Comparison of ENCODE assay signal across 23 cellular contexts in the genomic region with DNA sequence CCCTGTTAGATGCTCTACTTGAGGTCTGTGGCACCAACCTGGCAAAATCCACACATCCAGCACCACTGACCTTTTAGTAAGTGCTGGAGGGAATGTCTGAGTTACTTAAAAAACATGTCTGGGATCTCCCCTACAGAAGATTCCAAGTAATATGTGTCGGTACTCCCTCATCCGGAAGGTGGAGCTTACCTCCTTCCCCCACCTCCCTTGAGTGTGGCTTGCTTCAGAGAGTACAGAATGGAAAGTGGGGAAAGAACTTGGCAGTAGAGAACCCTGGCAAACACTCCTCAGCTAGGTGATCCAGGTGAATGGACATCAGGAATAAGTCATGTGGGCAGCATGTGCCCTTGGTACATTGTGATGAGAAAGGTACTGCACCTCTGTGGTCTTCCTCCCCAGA.
"Had no signal": no experiment of that assay in that cellular context is flagged by ENCODE, and none has a peak within 500 bp of the region (broad histone marks: within the 10 kb centered on the region; RNA-seq: fewer than 3 reads in every experiment).

No MANE protein-coding gene starts in this region.

- H3K9me3 Mint-ChIP-seq: activated naive CD4-positive, alpha-beta T cell treated with anti-CD3 and anti-CD28 coated beads, Interleukin-2, amount 50 U/mL, for 72 hours; activated T-cell treated with anti-CD3 and anti-CD28 coated beads, Interleukin-2, amount 50 U/mL, for 24 hours; activated T-helper 17 cell treated with anti-CD3 and anti-CD28 coated beads, Interleukin-2, amount 50 U/mL, for 72 hours; naive thymus-derived CD4-positive, alpha-beta T cell; T-helper 1 cell treated with Interleukin-12 subunit alpha and Interleukin-12 subunit beta and Interleukin-4 antibody, amounts not matched to agents 30 μg/mL and 1 μg/mL, for 36 hours; WTC11 had no signal

- H3K4me1 Mint-ChIP-seq: activated T-helper 17 cell treated with anti-CD3 and anti-CD28 coated beads, Interleukin-2, amount 50 U/mL, for 72 hours; naive thymus-derived CD4-positive, alpha-beta T cell had no signal

- DNase-seq: activated CD8-positive, alpha-beta memory T cell treated with anti-CD3 and anti-CD28 coated beads for 24 hours; activated CD8-positive, alpha-beta memory T cell treated with anti-CD3 and anti-CD28 coated beads, Interleukin-2, amount 50 U/mL, for 4 hours; activated T-cell treated with anti-CD3 and anti-CD28 coated beads, Interleukin-2, amount 50 U/mL, for 24 hours; cortex of kidney; heart left ventricle; left cardiac atrium; naive thymus-derived CD4-positive, alpha-beta T cell; retina; sigmoid colon; stimulated activated CD4-positive, alpha-beta T cell treated with anti-CD3 and anti-CD28 coated beads, Interleukin-2, amount 100 ng/mL, for 48 hours; stimulated activated CD8-positive, alpha-beta memory T cell treated with anti-CD3 and anti-CD28 coated beads, Interleukin-4, amount 100 ng/mL, for 48 hours; stimulated activated naive CD4-positive, alpha-beta T cell treated with Interleukin-2 at 50 U/mL for 16 hours; T1000; uterus had no signal

- H3K36me3 Mint-ChIP-seq: activated naive CD4-positive, alpha-beta T cell treated with anti-CD3 and anti-CD28 coated beads, Interleukin-2, amount 50 U/mL, for 72 hours; naive thymus-derived CD4-positive, alpha-beta T cell; WTC11 had no signal

- H3K4me3 Mint-ChIP-seq: activated T-cell treated with anti-CD3 and anti-CD28 coated beads, Interleukin-2, amount 50 U/mL, for 24 hours; activated T-helper 17 cell treated with anti-CD3 and anti-CD28 coated beads, Interleukin-2, amount 50 U/mL, for 72 hours; naive thymus-derived CD4-positive, alpha-beta T cell; T-helper 1 cell treated with Interleukin-12 subunit alpha and Interleukin-12 subunit beta and Interleukin-4 antibody, amounts not matched to agents 30 μg/mL and 1 μg/mL, for 36 hours; WTC11 had no signal

- H3K4me2 ChIP-seq: smooth muscle cell had no signal

- H3K4me1 ChIP-seq: sigmoid colon, uterus had no signal

- ATAC-seq: activated naive CD4-positive, alpha-beta T cell treated with anti-CD3 and anti-CD28 coated beads, Interleukin-2, amount 50 U/mL, for 72 hours; activated T-helper 17 cell treated with anti-CD3 and anti-CD28 coated beads, Interleukin-2, amount 50 U/mL, for 72 hours; heart left ventricle; naive thymus-derived CD4-positive, alpha-beta T cell; WTC11 had no signal

- H3K27ac Mint-ChIP-seq: activated T-cell treated with anti-CD3 and anti-CD28 coated beads, Interleukin-2, amount 50 U/mL, for 24 hours; activated T-helper 17 cell treated with anti-CD3 and anti-CD28 coated beads, Interleukin-2, amount 50 U/mL, for 72 hours; progenitor cell of endocrine pancreas; T-helper 1 cell treated with Interleukin-12 subunit alpha and Interleukin-12 subunit beta and Interleukin-4 antibody, amounts not matched to agents 30 μg/mL and 1 μg/mL, for 36 hours; WTC11 had no signal

- H3K27ac ChIP-seq: epithelial cell of prostate, heart left ventricle, sigmoid colon, tibial nerve, uterus had no signal

- H3K4me3 ChIP-seq: heart left ventricle, sigmoid colon, smooth muscle cell, tibial nerve, uterus had no signal

- FAIRE-seq: islet of Langerhans had no signal

- H3K9me3 ChIP-seq: heart left ventricle, sigmoid colon, tibial nerve, uterus had no signal

- H3K36me3 ChIP-seq: heart left ventricle, sigmoid colon, tibial nerve, uterus had no signal

- H3K27me3 ChIP-seq: heart left ventricle, sigmoid colon, tibial nerve, uterus had no signal

- H3K27me3 Mint-ChIP-seq: activated T-cell treated with anti-CD3 and anti-CD28 coated beads, Interleukin-2, amount 50 U/mL, for 24 hours; activated T-helper 17 cell treated with anti-CD3 and anti-CD28 coated beads, Interleukin-2, amount 50 U/mL, for 72 hours had no signal
